In genomic region chr11:12235549-12235944, GRCh38 we compare ENCODE assay signal across 2 cellular contexts.
TF ChIP-seq lines count a peak whose summit lies in the region.

No MANE protein-coding gene starts in this region.

TF ChIP-seq in HCT116, 20 proteins besides CTCF, POLR2A, EP300 and RAD21 (continued from another document):
- TF ChIP-seq EZH2phosphoT487 (IDR thresholded peaks at IDR 0.05; ENCODE audit: borderline replicate concordance) (no peak), FOSL1 (IDR thresholded peaks at IDR 0.05; ENCODE audit: low read depth) (no peak), ZNF274 (IDR thresholded peaks at IDR 0.05; ENCODE audit: low read depth, low read length) (no peak), SP1 (IDR thresholded peaks at IDR 0.05; ENCODE audit: low read depth) (no peak), CEBPB (IDR thresholded peaks at IDR 0.05; ENCODE audit: low read depth) (no peak), EZH2 (IDR thresholded peaks at IDR 0.05) (no peak), POLR2AphosphoS5 (IDR thresholded peaks at IDR 0.05; ENCODE audit: low read depth, low read length) (no peak), SRF (IDR thresholded peaks at IDR 0.05; ENCODE audit: low read depth) (no peak), ZBTB33 (IDR thresholded peaks at IDR 0.05; ENCODE audit: extremely low read depth, insufficient replicate concordance, low read length) (no peak), ATF3 (IDR thresholded peaks at IDR 0.05) (no peak), REST (IDR thresholded peaks at IDR 0.05; ENCODE audit: low read depth) (no peak)
TF ChIP-seq in HCT116: peak in this region for 0.

TF ChIP-seq in HEK293T, 16 proteins besides CTCF, POLR2A, EP300 and RAD21 (continued from another document):
- TF ChIP-seq TARDBP (IDR thresholded peaks at IDR 0.05) (no peak), ARNT (IDR thresholded peaks at IDR 0.05) (no peak), FOXM1 (IDR thresholded peaks at IDR 0.05; ENCODE audit: borderline replicate concordance) (no peak), SUZ12 (IDR thresholded peaks at IDR 0.05) (no peak), CTBP1 (IDR thresholded peaks at IDR 0.05; ENCODE audit: borderline replicate concordance) (no peak), LEF1 (IDR thresholded peaks at IDR 0.05; ENCODE audit: borderline replicate concordance) (no peak), L3MBTL2 (conservative IDR thresholded peaks at IDR 0.05) (no peak), NFRKB (IDR thresholded peaks at IDR 0.05) (no peak), ZNF384 (IDR thresholded peaks at IDR 0.05) (no peak), PKNOX1 (IDR thresholded peaks at IDR 0.05) (no peak)
